ENCODE assay signal across 8 cellular contexts in genomic region chr5:139711852-139712171, GRCh38.
A peak's percentile ranks its signal among the peaks of the same experiment; 100 is the strongest.
DNase-seq lines count a peak whose midpoint lies in the region; ATAC-seq lines count a peak whose summit lies in the region.

No MANE protein-coding gene starts in this region.

- peak overlapping the region; percentile 21 for H3K27ac ChIP-seq in iPS-18a (ENCODE audit: low read length)

- in situ Hi-C loops in HAP-1 (cut with MboI; ENCODE audit: low sequenced_read_pairs): no loop called here

- H3K9me3 Mint-ChIP-seq in activated CD4-positive, alpha-beta T cell treated with anti-CD3 and anti-CD28 coated beads for 36 hours (ENCODE audit: low read depth): no peaks in the 10 kb centered on the region
- H3K9me3 Mint-ChIP-seq in activated CD8-positive, alpha-beta T cell treated with anti-CD3 and anti-CD28 coated beads, Interleukin-2, amount 10 ng/mL, durations not matched to agents 7 days and 5 days (ENCODE audit: insufficient read depth): no peaks in the 10 kb centered on the region

- peak overlapping the region; percentile 61 for H3K9ac ChIP-seq in iPS-18a (ENCODE audit: low read length)

- POLR2A ChIA-PET in activated CD4-positive, alpha-beta T cell treated with anti-CD3 and anti-CD28 coated beads for 36 hours (lab: Charles Lee): no interaction called here
- POLR2A ChIA-PET in activated CD8-positive, alpha-beta T cell treated with anti-CD3 and anti-CD28 coated beads, Interleukin-2, amount 10 ng/mL, durations not matched to agents 7 days and 5 days (lab: Charles Lee): interaction anchor here (0.5 to 1.0 kb wide), 2 partner anchors 11 to 689 kb away, joined by 3 read pairs; no protein-coding TSS in a partner anchor

- H3K36me3 Mint-ChIP-seq in activated CD4-positive, alpha-beta T cell treated with anti-CD3 and anti-CD28 coated beads for 36 hours (ENCODE audit: low read depth): no peaks in the 10 kb centered on the region
- H3K36me3 Mint-ChIP-seq in activated CD8-positive, alpha-beta T cell treated with anti-CD3 and anti-CD28 coated beads, Interleukin-2, amount 10 ng/mL, durations not matched to agents 7 days and 5 days (ENCODE audit: low read depth): no peaks in the 10 kb centered on the region

- intact Hi-C loops in activated CD4-positive, alpha-beta T cell treated with anti-CD3 and anti-CD28 coated beads for 36 hours (cut with DNase I, micrococcal nuclease): loop anchor here (1.0 to 2.0 kb wide), 5 partner anchors 35 to 79 kb away; partner anchors contain the start of gene CXXC5 (in 1 of the 2)

- H3K27me3 ChIP-seq in iPS-18a (ENCODE audit: control insufficient read depth, insufficient read depth, low read length): peaks cover 18% of the 10 kb centered on the region
- no peaks in the 10 kb centered on the region for H3K27me3 ChIP-seq in HAP-1 (ENCODE audit: low read depth)

- peak overlapping the region; percentile 52 for H3K4me3 Mint-ChIP-seq in activated CD4-positive, alpha-beta T cell treated with anti-CD3 and anti-CD28 coated beads for 36 hours
- peak overlapping the region; percentile 64 for H3K4me3 Mint-ChIP-seq in activated CD8-positive, alpha-beta T cell treated with anti-CD3 and anti-CD28 coated beads, Interleukin-2, amount 10 ng/mL, durations not matched to agents 7 days and 5 days

- ATAC-seq in activated CD4-positive, alpha-beta T cell treated with anti-CD3 and anti-CD28 coated beads for 36 hours: no peak
- no peak for ATAC-seq in activated CD8-positive, alpha-beta T cell treated with anti-CD3 and anti-CD28 coated beads, Interleukin-2, amount 10 ng/mL, durations not matched to agents 7 days and 5 days
- ATAC-seq in HG02852 (IDR thresholded peaks at IDR 0.05; ENCODE audit: unreplicated experiment): no peak

- no peak overlapping the region for H3K27ac Mint-ChIP-seq in activated CD4-positive, alpha-beta T cell treated with anti-CD3 and anti-CD28 coated beads for 36 hours
- no peak overlapping the region for H3K27ac Mint-ChIP-seq in activated CD8-positive, alpha-beta T cell treated with anti-CD3 and anti-CD28 coated beads, Interleukin-2, amount 10 ng/mL, durations not matched to agents 7 days and 5 days

- peak; percentile 19 for DNase-seq in activated CD4-positive, alpha-beta T cell treated with anti-CD3 and anti-CD28 coated beads for 36 hours
- DNase-seq in activated CD4-positive, alpha-beta T cell treated with anti-CD3 and anti-CD28 coated beads, Interleukin-2, amount 50 U/mL, for 1 hour: no peak
- no peak for DNase-seq in activated CD8-positive, alpha-beta T cell treated with anti-CD3 and anti-CD28 coated beads, Interleukin-2, amount 10 ng/mL, durations not matched to agents 7 days and 5 days
- DNase-seq in superior temporal gyrus (ENCODE audit: extremely low spot score): peak; percentile 61
- no peak for DNase-seq in medulla oblongata (ENCODE audit: extremely low spot score)
- no peak for DNase-seq in HAP-1 (ENCODE audit: low spot score in 2 of 2)

- H3K9me3 ChIP-seq in iPS-18a (ENCODE audit: control insufficient read depth, low read depth, low read length) (no peaks in the 10 kb centered on the region), HAP-1 (no peaks in the 10 kb centered on the region)

- H3K4me1 ChIP-seq in iPS-18a (ENCODE audit: control insufficient read depth, low read depth, low read length) (peaks cover 35% of the 10 kb centered on the region), HAP-1 (peaks cover 12% of the 10 kb centered on the region)

- CTCF ChIA-PET in activated CD4-positive, alpha-beta T cell treated with anti-CD3 and anti-CD28 coated beads for 36 hours (lab: Charles Lee): interaction anchor here (0.8 to 1.4 kb wide), 2 partner anchors 78 to 226 kb away, joined by 3 read pairs; no protein-coding TSS in a partner anchor
- CTCF ChIA-PET in activated CD8-positive, alpha-beta T cell treated with anti-CD3 and anti-CD28 coated beads, Interleukin-2, amount 10 ng/mL, durations not matched to agents 7 days and 5 days (lab: Charles Lee): interaction anchor here (0.7 to 4.7 kb wide), 10 partner anchors 10 to 77 kb away, joined by 3 to 43 read pairs (median 5); no protein-coding TSS in a partner anchor

- H3K36me3 ChIP-seq in iPS-18a (ENCODE audit: control insufficient read depth, low read depth, low read length): no peaks in the 10 kb centered on the region
- H3K36me3 ChIP-seq in HAP-1 (replicated peaks): no peaks in the 10 kb centered on the region

- H3K27me3 Mint-ChIP-seq in activated CD4-positive, alpha-beta T cell treated with anti-CD3 and anti-CD28 coated beads for 36 hours: peaks cover 5% of the 10 kb centered on the region
- H3K27me3 Mint-ChIP-seq in activated CD8-positive, alpha-beta T cell treated with anti-CD3 and anti-CD28 coated beads, Interleukin-2, amount 10 ng/mL, durations not matched to agents 7 days and 5 days (ENCODE audit: low read depth): peaks cover 15% of the 10 kb centered on the region

- peaks cover 13% of the 10 kb centered on the region for H3K4me1 Mint-ChIP-seq in activated CD4-positive, alpha-beta T cell treated with anti-CD3 and anti-CD28 coated beads for 36 hours
- peaks cover 17% of the 10 kb centered on the region for H3K4me1 Mint-ChIP-seq in activated CD8-positive, alpha-beta T cell treated with anti-CD3 and anti-CD28 coated beads, Interleukin-2, amount 10 ng/mL, durations not matched to agents 7 days and 5 days (ENCODE audit: low read depth)

- peak overlapping the region; percentile 76 for H3K4me3 ChIP-seq in iPS-18a (ENCODE audit: low read length)
- H3K4me3 ChIP-seq in HAP-1: no peak overlapping the region; the same call in 1 of the 2 replicates

Comparison
In these comparisons a context has a peak if more than half of its experiments do, and no peak if none do; other contexts are left out.
1. DNase-seq: peak in activated CD4-positive, alpha-beta T cell treated with anti-CD3 and anti-CD28 coated beads for 36 hours (single experiment) and superior temporal gyrus (single experiment); none in activated CD4-positive, alpha-beta T cell treated with anti-CD3 and anti-CD28 coated beads, Interleukin-2, amount 50 U/mL, for 1 hour (single experiment), activated CD8-positive, alpha-beta T cell treated with anti-CD3 and anti-CD28 coated beads, Interleukin-2, amount 10 ng/mL, durations not matched to agents 7 days and 5 days (single experiment), medulla oblongata (single experiment) and HAP-1 (0 of 2).